Comparison of ENCODE assay signal across 1 cellular context in the genomic region with DNA sequence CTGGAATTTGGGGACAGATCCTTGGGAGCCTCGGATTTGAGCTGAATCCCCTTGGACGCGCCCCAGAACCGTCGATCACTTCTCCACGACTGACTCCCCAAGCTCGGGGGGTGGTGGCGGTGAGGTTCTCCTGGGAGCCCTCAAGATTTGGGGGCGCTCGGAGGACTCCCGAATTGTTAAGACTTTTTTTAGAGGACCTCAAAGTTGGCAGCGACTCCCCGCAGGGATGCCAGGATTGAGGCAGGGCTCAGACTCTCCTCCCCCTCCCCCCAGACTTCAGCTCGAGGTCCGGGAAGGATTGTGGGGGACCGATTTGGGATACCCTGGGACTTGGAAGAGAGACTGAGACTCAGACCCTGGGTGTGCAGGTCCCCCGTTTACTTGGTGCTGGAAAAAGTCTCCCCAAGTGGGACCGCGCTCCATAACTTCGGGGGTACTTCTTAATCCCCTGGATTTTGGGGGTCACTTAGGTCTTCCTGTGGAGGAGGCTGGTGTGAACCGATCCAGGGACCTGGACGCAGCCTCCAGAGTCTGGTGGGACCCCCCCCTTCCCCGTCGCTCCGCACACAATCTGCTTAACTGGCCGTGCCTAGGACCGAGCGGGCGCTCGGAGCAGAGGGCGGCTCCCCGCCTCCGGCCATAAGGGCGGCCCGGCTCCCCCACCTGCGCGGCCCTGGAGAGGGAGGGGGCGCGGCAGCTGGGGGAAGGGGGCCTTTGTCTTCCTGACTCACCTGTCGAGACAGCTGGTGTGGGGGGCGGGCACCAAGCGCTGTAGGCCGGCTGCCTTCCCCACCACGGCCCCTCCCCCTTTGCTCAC.
TF ChIP-seq lines count a peak whose summit lies in the region.

No MANE protein-coding gene starts in this region.

TF ChIP-seq in neural cell, 6 proteins besides CTCF, POLR2A, EP300 and RAD21 (continued from another document):
- no peak for TF ChIP-seq SMC3 (conservative IDR thresholded peaks at IDR 0.05; ENCODE audit: poor library complexity)
- TF ChIP-seq MXI1 (conservative IDR thresholded peaks at IDR 0.05; ENCODE audit: poor library complexity, severe bottlenecking): no peak
